14 cellular contexts compared by ENCODE assay signal in the genomic region with DNA sequence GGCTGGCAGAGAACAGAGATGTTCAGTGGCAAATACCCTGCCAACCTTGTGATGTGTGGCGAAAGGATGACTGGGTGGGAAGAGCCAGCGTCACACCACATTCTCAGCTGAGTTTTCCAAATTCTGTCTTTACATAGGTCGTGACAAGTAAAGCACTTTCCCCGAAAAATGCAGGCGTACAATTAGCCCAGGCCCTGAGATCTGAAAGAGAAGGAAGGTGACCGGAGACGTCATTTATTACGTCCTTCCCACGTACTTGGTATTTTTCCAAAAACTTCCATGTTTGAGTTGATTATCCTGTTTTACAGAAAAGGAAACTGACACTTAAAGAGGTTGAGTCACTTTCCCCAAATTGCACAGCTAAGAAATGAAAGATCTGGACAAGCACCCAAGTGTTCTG.
"Had no signal": no experiment of that assay in that cellular context is flagged by ENCODE, and none has a peak within 500 bp of the region (broad histone marks: within the 10 kb centered on the region; RNA-seq: fewer than 3 reads in every experiment).

No MANE protein-coding gene starts in this region.

- H3K9me3 Mint-ChIP-seq: activated CD4-positive, alpha-beta memory T cell treated with anti-CD3 and anti-CD28 coated beads, Interleukin-2, amount 10 ng/mL, durations not matched to agents 7 days and 5 days; activated naive CD4-positive, alpha-beta T cell treated with anti-CD3 and anti-CD28 coated beads, Interleukin-2, amount 10 ng/mL, durations not matched to agents 7 days and 5 days; activated naive CD8-positive, alpha-beta T cell treated with anti-CD3 and anti-CD28 coated beads for 36 hours; activated T-helper 2 cell treated with anti-CD3 and anti-CD28 coated beads, Interferon-gamma antibody, Interleukin-2, Interleukin-4, amounts not matched to agents 10 μg/mL and 5 μg/mL and 100 μg/mL, durations not matched to agents 14 hours and 24 hours and 36 hours; T-helper 2 cell treated with Interferon-gamma antibody and Interleukin-4, amounts not matched to agents 5 μg/mL and 100 μg/mL, for 36 hours had no signal

- H3K9me3 ChIP-seq: adrenal gland, breast epithelium had no signal

- H3K4me3 Mint-ChIP-seq: activated CD4-positive, alpha-beta memory T cell treated with anti-CD3 and anti-CD28 coated beads, Interleukin-2, amount 10 ng/mL, durations not matched to agents 7 days and 5 days; activated CD4-positive, alpha-beta T cell treated with anti-CD3 and anti-CD28 coated beads for 36 hours; activated naive CD4-positive, alpha-beta T cell treated with anti-CD3 and anti-CD28 coated beads, Interleukin-2, amount 10 ng/mL, durations not matched to agents 7 days and 5 days; activated naive CD8-positive, alpha-beta T cell treated with anti-CD3 and anti-CD28 coated beads for 36 hours; T-helper 2 cell treated with Interferon-gamma antibody and Interleukin-4, amounts not matched to agents 5 μg/mL and 100 μg/mL, for 36 hours had no signal

- H3K4me1 Mint-ChIP-seq: activated CD4-positive, alpha-beta T cell treated with anti-CD3 and anti-CD28 coated beads for 36 hours had no signal

- DNase-seq: activated CD4-positive, alpha-beta memory T cell treated with anti-CD3 and anti-CD28 coated beads, Interleukin-2, amount 10 ng/mL, durations not matched to agents 7 days and 5 days; activated CD4-positive, alpha-beta T cell treated with anti-CD3 and anti-CD28 coated beads, Interleukin-2, amount 50 U/mL, for 1 hour; activated gamma-delta T cell treated with Interleukin-2 at 50 U/mL for 16 hours; activated naive CD8-positive, alpha-beta T cell treated with anti-CD3 and anti-CD28 coated beads for 36 hours; activated T-cell treated with anti-CD3 and anti-CD28 coated beads for 4 hours; NCI-H2081 treated with DMSO at 0.1 percent for 48 hours had no signal

- H3K36me3 ChIP-seq: adrenal gland, breast epithelium, WERI-Rb-1 had no signal

- H3K36me3 Mint-ChIP-seq: activated naive CD4-positive, alpha-beta T cell treated with anti-CD3 and anti-CD28 coated beads, Interleukin-2, amount 10 ng/mL, durations not matched to agents 7 days and 5 days; activated naive CD8-positive, alpha-beta T cell treated with anti-CD3 and anti-CD28 coated beads for 36 hours had no signal

- H3K4me3 ChIP-seq: adrenal gland, breast epithelium had no signal

- H3K27me3 ChIP-seq: adrenal gland, breast epithelium had no signal

- H3K27ac ChIP-seq: adrenal gland, breast epithelium, WERI-Rb-1 had no signal

- H3K27ac Mint-ChIP-seq: activated CD4-positive, alpha-beta memory T cell treated with anti-CD3 and anti-CD28 coated beads, Interleukin-2, amount 10 ng/mL, durations not matched to agents 7 days and 5 days; activated CD4-positive, alpha-beta T cell treated with anti-CD3 and anti-CD28 coated beads for 36 hours; activated naive CD4-positive, alpha-beta T cell treated with anti-CD3 and anti-CD28 coated beads, Interleukin-2, amount 10 ng/mL, durations not matched to agents 7 days and 5 days; activated naive CD8-positive, alpha-beta T cell treated with anti-CD3 and anti-CD28 coated beads for 36 hours; activated T-helper 2 cell treated with anti-CD3 and anti-CD28 coated beads, Interferon-gamma antibody, Interleukin-2, Interleukin-4, amounts not matched to agents 10 μg/mL and 5 μg/mL and 100 μg/mL, durations not matched to agents 14 hours and 24 hours and 36 hours; T-helper 2 cell treated with Interferon-gamma antibody and Interleukin-4, amounts not matched to agents 5 μg/mL and 100 μg/mL, for 36 hours had no signal

- H3K27me3 Mint-ChIP-seq: activated CD4-positive, alpha-beta memory T cell treated with anti-CD3 and anti-CD28 coated beads, Interleukin-2, amount 10 ng/mL, durations not matched to agents 7 days and 5 days had no signal

- ATAC-seq: activated CD4-positive, alpha-beta T cell treated with anti-CD3 and anti-CD28 coated beads for 36 hours; SK-N-SH treated with all-trans-retinoic acid at 6 μM for 48 hours had no signal

- H3K4me1 ChIP-seq: adrenal gland, breast epithelium had no signal
